1 cellular context compared by ENCODE assay signal in genomic region chr11:108666373-108666772, GRCh38.
TF ChIP-seq lines count a peak whose summit lies in the region.

No MANE protein-coding gene starts in this region.

TF ChIP-seq in GM23338, 12 proteins besides CTCF, POLR2A, EP300 and RAD21 (continued from another document):
- TF ChIP-seq ZNF462 (CRISPR knock-in tag; IDR thresholded peaks at IDR 0.05) (no peak), JUNB (IDR thresholded peaks at IDR 0.05; ENCODE audit: unreplicated experiment) (no peak), CREB1 (CRISPR knock-in tag; IDR thresholded peaks at IDR 0.05; ENCODE audit: low read depth) (no peak)
